Comparison of ENCODE assay signal across 9 cellular contexts in the genomic region with DNA sequence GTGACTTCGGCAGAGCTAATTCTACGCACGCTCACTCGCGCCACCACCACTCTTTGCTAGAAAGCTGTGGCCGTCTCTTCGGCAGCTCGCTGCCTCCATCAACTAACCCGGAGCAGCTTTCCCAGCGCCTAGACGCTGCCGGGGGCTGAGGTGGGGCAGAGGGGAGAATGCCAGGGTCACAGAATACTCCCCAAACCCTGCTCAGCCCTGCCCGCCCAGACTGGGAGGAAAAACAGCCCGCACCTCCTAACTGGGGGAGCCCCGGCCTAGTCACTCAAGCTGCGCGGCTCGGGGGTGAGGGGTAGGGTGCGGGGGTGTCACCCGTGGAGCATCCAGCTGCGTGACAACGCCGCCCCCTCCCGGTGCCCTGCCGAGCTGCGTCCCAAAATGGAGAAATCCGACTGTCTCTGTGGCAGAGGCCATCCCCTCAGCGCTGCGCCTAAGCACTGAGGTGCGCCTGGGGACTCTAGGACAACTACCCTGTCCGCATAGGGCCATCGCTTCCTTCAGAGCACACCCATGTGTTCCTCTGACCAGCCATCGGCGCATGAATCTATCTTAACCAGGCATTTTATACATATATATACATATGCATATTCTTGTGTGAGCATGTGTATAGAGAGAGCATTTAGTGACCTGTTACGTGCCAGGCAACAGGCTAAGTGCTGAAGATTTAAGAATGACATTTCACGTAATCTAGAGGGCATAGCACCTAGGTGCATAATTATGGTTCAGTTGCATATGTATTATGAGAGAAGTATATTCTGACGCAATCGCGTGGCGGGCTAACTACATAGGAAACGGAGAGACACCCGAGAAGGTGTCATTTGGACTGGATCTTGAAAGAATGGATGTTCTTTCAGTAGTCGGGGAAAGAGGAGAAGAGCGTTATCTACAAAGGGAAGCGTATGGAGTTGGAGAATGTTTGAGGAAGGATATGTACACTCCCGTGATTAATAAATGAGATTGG. TPM values are rescaled to one million over a fixed set of nuclear protein-coding genes. Genes with fewer than 3 reads are reported as not detected.
A peak's percentile ranks its signal among the peaks of the same experiment; 100 is the strongest.
DNase-seq lines count a peak whose midpoint lies in the region; ATAC-seq lines count a peak whose summit lies in the region.
"Had no signal": no experiment of that assay in that cellular context is flagged by ENCODE, and none has a peak within 500 bp of the region (broad histone marks: within the 10 kb centered on the region; RNA-seq: fewer than 3 reads in every experiment).

No MANE protein-coding gene starts in this region.

- H3K27ac ChIP-seq in effector memory CD4-positive, alpha-beta T cell (ENCODE audit: insufficient read depth, low read length, poor library complexity, severe bottlenecking): peak overlapping the region; percentile 75
- H3K27ac ChIP-seq: BLaER1 had no signal

- DNase-seq in NCI-H1417 (lab: John Stamatoyannopoulos, UW): peak; percentile 62 to 93 (median 88)
- no peak for DNase-seq in NCI-H1417 treated with DMSO at 0.1 percent for 48 hours (lab: John Stamatoyannopoulos, UW)
- DNase-seq in NCI-H69 (lab: John Stamatoyannopoulos, UW): peak; percentile 70
- DNase-seq in activated CD8-positive, alpha-beta memory T cell treated with anti-CD3 and anti-CD28 coated beads for 48 hours (ENCODE audit: low read depth in 2 of 3, low spot score in 2 of 3): peak; percentile 52 to 59 (median 55)
- DNase-seq in effector memory CD4-positive, alpha-beta T cell: peak; percentile 57 to 65 (median 60)
- peak; percentile 96 for DNase-seq in mesenteric fat pad (ENCODE audit: low spot score)
- DNase-seq in stimulated activated CD8-positive, alpha-beta memory T cell treated with anti-CD3 and anti-CD28 coated beads, Interleukin-15, amount 100 ng/mL, for 1 hour (ENCODE audit: low read depth): peak; percentile 71

- no peaks in the 10 kb centered on the region for H3K27me3 ChIP-seq in effector memory CD4-positive, alpha-beta T cell (replicated peaks; ENCODE audit: control insufficient read depth, insufficient read depth, low read length, poor library complexity, severe bottlenecking)
- H3K27me3 ChIP-seq: BLaER1 had no signal

- H3K9me3 ChIP-seq in effector memory CD4-positive, alpha-beta T cell (ENCODE audit: control insufficient read depth, low read length): no peaks in the 10 kb centered on the region

- peaks cover 14% of the 10 kb centered on the region for H3K4me1 ChIP-seq in effector memory CD4-positive, alpha-beta T cell (ENCODE audit: control insufficient read depth, insufficient read depth, low read length, poor library complexity, severe bottlenecking)
- H3K4me1 ChIP-seq: BLaER1 had no signal

- no peaks in the 10 kb centered on the region for H3K36me3 ChIP-seq in effector memory CD4-positive, alpha-beta T cell (ENCODE audit: control insufficient read depth, insufficient read depth, low read length)
- H3K36me3 ChIP-seq: BLaER1 had no signal

- ATAC-seq in HG03066 (IDR thresholded peaks at IDR 0.05; ENCODE audit: low read depth, unreplicated experiment): peak; percentile 36

- peak overlapping the region; percentile 95 for H3K4me3 ChIP-seq in effector memory CD4-positive, alpha-beta T cell (ENCODE audit: insufficient read depth, low read depth, low read length, poor library complexity, severe bottlenecking)
- H3K4me3 ChIP-seq: BLaER1 had no signal

RNA-seq across cellular contexts. Expression of gene TENT5A, which starts 1.5 kb away (rescaled TPM):
- total RNA-seq in mesenteric fat pad: 15.2 TPM
